Comparison of ENCODE assay signal across 11 cellular contexts in the genomic region with DNA sequence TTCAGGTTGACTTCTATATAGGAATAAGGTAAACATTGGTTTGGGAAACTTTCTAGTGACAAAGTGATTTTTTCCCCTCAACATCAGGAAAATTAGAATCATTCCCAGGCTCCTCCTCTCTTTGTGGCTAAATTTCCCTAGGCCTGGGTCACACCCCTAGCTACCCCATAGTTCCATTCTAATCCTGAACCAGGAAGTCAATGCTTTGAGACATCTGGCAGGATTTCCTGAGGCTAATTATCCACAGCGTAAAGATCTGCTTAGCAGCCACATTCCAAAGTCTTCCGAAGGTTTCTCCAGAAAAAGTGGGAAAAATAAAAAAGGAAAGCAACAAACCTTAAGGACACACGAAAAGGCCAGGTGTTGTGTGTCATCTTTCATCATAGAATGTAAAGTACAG.
DNase-seq lines count a peak whose midpoint lies in the region; ATAC-seq and TF ChIP-seq lines count a peak whose summit lies in the region.
"Had no signal": no experiment of that assay in that cellular context is flagged by ENCODE, and none has a peak within 500 bp of the region (broad histone marks: within the 10 kb centered on the region; RNA-seq: fewer than 3 reads in every experiment).

No MANE protein-coding gene starts in this region.

- peak in 1 of 2 donors; percentile 24 for DNase-seq in heart right ventricle
- DNase-seq in Right ventricle myocardium superior, result no peak
- DNase-seq in dermis microvascular lymphatic vessel endothelial cell (ENCODE audit: low read depth in 2 of 2), result peak; percentile 47 to 83
- DNase-seq in stimulated activated CD4-positive, alpha-beta T cell treated with anti-CD3 and anti-CD28 coated beads, Interleukin-1b, Interleukin-23, amount 100 ng/mL, for 48 hours, result no peak
- no peak for DNase-seq in SK-N-DZ (ENCODE audit: low spot score)
- no peak for DNase-seq in OCI-M1 (lab: John Stamatoyannopoulos, UW)
- no peak for DNase-seq in UCSD-AML1 (lab: John Stamatoyannopoulos, UW; ENCODE audit: unreplicated experiment)
- DNase-seq: amygdala, NCI-H1417 treated with DMSO at 0.1 percent for 48 hours had no signal

- H3K4me3 ChIP-seq in heart right ventricle (no peak overlapping the region), muscle layer of duodenum (ENCODE audit: low read depth in 1 of 2, low read length in 2 of 2) (no peak overlapping the region)

- peak overlapping the region; percentile 28 to 86 (median 76) for H3K27ac ChIP-seq in heart right ventricle
- peak overlapping the region; percentile 5 for H3K27ac ChIP-seq in muscle layer of duodenum (ENCODE audit: low read length)
- H3K27ac ChIP-seq: C4-2B had no signal

- intact Hi-C loops in heart right ventricle (cut with DNase I), result loop anchor here in 3 of 10 donors (2.0 to 10.0 kb wide), 3 partner anchors 62 to 78 kb away; no protein-coding TSS in a partner anchor
- intact Hi-C loops in Right ventricle myocardium superior (cut with DNase I), result no loop called here

- no peak for TF ChIP-seq CTCF in heart right ventricle (IDR thresholded peaks at IDR 0.05)

- WGBS in heart right ventricle, 2 donors, result 34 to 59% methylated on average over 3 of the region's 3 CpGs

- peaks cover 5 to 69% (median 55%) of the 10 kb centered on the region in 9 donors for H3K4me1 ChIP-seq in heart right ventricle
- peaks cover 5 to 8% of the 10 kb centered on the region in 2 donors for H3K4me1 ChIP-seq in muscle layer of duodenum (ENCODE audit: control insufficient read depth in 1 of 2, insufficient read depth in 2 of 2, low read length in 2 of 2)

- H3K9me3 ChIP-seq in heart right ventricle (no peaks in the 10 kb centered on the region), muscle layer of duodenum (ENCODE audit: control insufficient read depth in 1 of 2, low read length in 2 of 2) (no peaks in the 10 kb centered on the region)

- H3K36me3 ChIP-seq in heart right ventricle (peaks cover 0 to 52% (median 0%) of the 10 kb centered on the region in 9 donors), muscle layer of duodenum (ENCODE audit: control insufficient read depth in 1 of 2, insufficient read depth in 2 of 2, low read length in 2 of 2) (peaks cover 0 to 5% of the 10 kb centered on the region in 2 donors)

- H3K27me3 ChIP-seq in heart right ventricle (no peaks in the 10 kb centered on the region), muscle layer of duodenum (ENCODE audit: low read depth, low read length) (no peaks in the 10 kb centered on the region)

- ATAC-seq in heart right ventricle, result peak in 7 of 8 donors; percentile 62 to 87 (median 77)
- no peak for ATAC-seq in Right ventricle myocardium superior (ENCODE audit: poor library complexity)

Comparison
In these comparisons a context has a peak if more than half of its experiments do, and no peak if none do; other contexts are left out.
1. DNase-seq: peak in dermis microvascular lymphatic vessel endothelial cell (2 of 2); none in Right ventricle myocardium superior (single experiment), stimulated activated CD4-positive, alpha-beta T cell treated with anti-CD3 and anti-CD28 coated beads, Interleukin-1b, Interleukin-23, amount 100 ng/mL, for 48 hours (single experiment), SK-N-DZ (single experiment), OCI-M1 (single experiment) and UCSD-AML1 (single experiment).